8 cellular contexts compared by ENCODE assay signal in genomic region chr20:45290677-45291355, GRCh38. TPM values are rescaled to one million over a fixed set of nuclear protein-coding genes. Genes with fewer than 3 reads are reported as not detected.
DNase-seq lines count a peak whose midpoint lies in the region; ATAC-seq and TF ChIP-seq lines count a peak whose summit lies in the region.

No MANE protein-coding gene starts in this region.

- H3K9ac ChIP-seq in adipocyte (ENCODE audit: low read length) = no peak overlapping the region

- H3K4me1 ChIP-seq in adipocyte (ENCODE audit: control insufficient read depth, insufficient read depth, low read length) (no peaks in the 10 kb centered on the region), heart right ventricle (peaks cover 0 to 21% (median 9%) of the 10 kb centered on the region in 9 donors)

- TF ChIP-seq CTCF in GM06990 (IDR thresholded peaks at IDR 0.05; ENCODE audit: insufficient read depth, low read length, poor library complexity, severe bottlenecking) = peak; percentile 93
- TF ChIP-seq CTCF in heart right ventricle (IDR thresholded peaks at IDR 0.05) = peak; percentile 67 to 86 (median 82)

- H3K4me3 ChIP-seq in GM06990 (replicated peaks; ENCODE audit: low read depth, low read length) = no peak overlapping the region
- H3K4me3 ChIP-seq in adipocyte (ENCODE audit: low read length) = no peak overlapping the region
- H3K4me3 ChIP-seq in heart right ventricle = no peak overlapping the region

- DNase-seq in GM06990 (ENCODE audit: extremely low read depth, insufficient read length) (no peak), NCI-H1105 treated with DMSO at 0.1 percent for 48 hours (lab: John Stamatoyannopoulos, UW) (peak; percentile 80), T follicular helper cell (ENCODE audit: low read depth) (peak; percentile 38), adipocyte (ENCODE audit: low read depth) (peak; percentile 92), heart right ventricle (peak; percentile 48 to 66), renal cortical epithelial cell (ENCODE audit: low read depth) (peak; percentile 61)

- ATAC-seq in heart right ventricle = peak; percentile 51 to 64 (median 60)
- ATAC-seq in GM19324 (IDR thresholded peaks at IDR 0.05; ENCODE audit: low FRiP score, unreplicated experiment) = no peak
- no peak for ATAC-seq in GM21526 (IDR thresholded peaks at IDR 0.05; ENCODE audit: low FRiP score, unreplicated experiment)

- H3K27me3 ChIP-seq in GM06990 (replicated peaks; ENCODE audit: control insufficient read depth, insufficient read depth, low read length) (no peaks in the 10 kb centered on the region), adipocyte (replicated peaks; ENCODE audit: control insufficient read depth, insufficient read depth, low read length) (peaks cover 21% of the 10 kb centered on the region), heart right ventricle (peaks cover 5 to 53% (median 31%) of the 10 kb centered on the region in 7 donors)

- H3K36me3 ChIP-seq in GM06990 (ENCODE audit: control insufficient read depth, insufficient read depth, low read length) (no peaks in the 10 kb centered on the region), adipocyte (ENCODE audit: control insufficient read depth, insufficient read depth, low read length, severe bottlenecking) (no peaks in the 10 kb centered on the region), heart right ventricle (no peaks in the 10 kb centered on the region)

- intact Hi-C loops in heart right ventricle (cut with DNase I) = loop anchor here in 7 of 10 donors (2.0 to 10.0 kb wide), 6 partner anchors 246 to 286 kb away; no protein-coding TSS in a partner anchor

- no peak overlapping the region for H3K27ac ChIP-seq in heart right ventricle

- 19 to 23% methylated on average over 8 of the region's 8 CpGs for WGBS in heart right ventricle, 2 donors

- H3K9me3 ChIP-seq in adipocyte (ENCODE audit: control insufficient read depth, low read length) = peaks cover 5% of the 10 kb centered on the region
- no peaks in the 10 kb centered on the region for H3K9me3 ChIP-seq in heart right ventricle

RNA-seq across cellular contexts. Expression of gene RBPJL, which starts 15.8 kb away (rescaled TPM):
- total RNA-seq in heart right ventricle = not detected
- under 1 TPM in 1 of 2 donors, not detected in 1; 0.06 TPM for polyA plus RNA-seq in heart right ventricle
- total RNA-seq in renal cortical epithelial cell = not detected in 2 replicates

RNA-seq across cellular contexts. Expression of gene MATN4, which starts 17.3 kb away (rescaled TPM):
- total RNA-seq in heart right ventricle = under 1 TPM in 2 of 10 donors, not detected in 8; 0.24 to 0.28 TPM
- polyA plus RNA-seq in heart right ventricle = under 1 TPM in 1 of 2 donors, not detected in 1; 0.06 TPM
- not detected in 2 replicates for total RNA-seq in renal cortical epithelial cell

RNA-seq across cellular contexts. Expression of gene SLPI, which starts 36.5 kb away (rescaled TPM):
- 1 to 10 TPM in 4 of 10 donors, under 1 TPM in 2, not detected in 4; 0.43 to 5.1 (median 1.2) TPM for total RNA-seq in heart right ventricle
- 1 to 10 TPM; 2.6 to 2.9 TPM for polyA plus RNA-seq in heart right ventricle
- 58.2 and 256 TPM in 2 replicates for total RNA-seq in renal cortical epithelial cell

RNA-seq across cellular contexts. Expression of gene SDC4, which starts 57.4 kb away (rescaled TPM):
- total RNA-seq in heart right ventricle (100 to 1,000 TPM in 5 of 10 donors, 10 to 100 TPM in 5; 66.9 to 161 (median 102) TPM), renal cortical epithelial cell (500 and 534 TPM in 2 replicates)
- 10 to 100 TPM; 48.4 to 64.5 TPM for polyA plus RNA-seq in heart right ventricle

Comparison
In these comparisons a context has a peak if more than half of its experiments do, and no peak if none do; other contexts are left out.
1. ATAC-seq: peak in heart right ventricle (8 of 8); none in GM19324 (single experiment) and GM21526 (single experiment).